In genomic region chr4:112325522-112325921, GRCh38 we compare ENCODE assay signal across 17 cellular contexts. TPM values are rescaled to one million over a fixed set of nuclear protein-coding genes. Genes with fewer than 3 reads are reported as not detected.
DNase-seq lines count a peak whose midpoint lies in the region; ATAC-seq and TF ChIP-seq lines count a peak whose summit lies in the region.
"Had no signal": no experiment of that assay in that cellular context is flagged by ENCODE, and none has a peak within 500 bp of the region (broad histone marks: within the 10 kb centered on the region; RNA-seq: fewer than 3 reads in every experiment).

No MANE protein-coding gene starts in this region.

- no peaks in the 10 kb centered on the region for H3K36me3 ChIP-seq in SK-N-SH (replicated peaks in 1 of 2; ENCODE audit: control insufficient read depth in 1 of 2, insufficient read depth in 2 of 2, low read length in 1 of 2)
- peaks cover 0 to 6% (median 0%) of the 10 kb centered on the region in 4 donors for H3K36me3 ChIP-seq in right lobe of liver
- H3K36me3 ChIP-seq: BE2C, HAP-1 had no signal

- H3K4me1 ChIP-seq in SK-N-SH (ENCODE audit: control insufficient read depth in 1 of 2, insufficient read depth in 2 of 2, low read depth in 1 of 2, low read length in 1 of 2) (peaks cover 0 to 15% of the 10 kb centered on the region in 2 experiments; a peak in 2 of 4 replicates), right lobe of liver (peaks cover 0 to 5% (median 0%) of the 10 kb centered on the region in 4 donors)

- H3K9ac ChIP-seq in SK-N-SH, result no peak overlapping the region
- H3K9ac ChIP-seq: GM23248 had no signal

- H3K36me3 Mint-ChIP-seq in glutamatergic neuron (ENCODE audit: unreplicated experiment), result no peaks in the 10 kb centered on the region
- peaks cover 6% of the 10 kb centered on the region for H3K36me3 Mint-ChIP-seq in chondrocyte (ENCODE audit: low read depth)
- no peaks in the 10 kb centered on the region for H3K36me3 Mint-ChIP-seq in effector memory CD8-positive, alpha-beta T cell (ENCODE audit: insufficient read depth)

- H3K27me3 ChIP-seq in SK-N-SH (ENCODE audit: insufficient read depth), result no peaks in the 10 kb centered on the region
- no peaks in the 10 kb centered on the region for H3K27me3 ChIP-seq in right lobe of liver

- H3K9me3 Mint-ChIP-seq in glutamatergic neuron (ENCODE audit: unreplicated experiment) (peaks cover 6% of the 10 kb centered on the region), chondrocyte (ENCODE audit: low read depth) (no peaks in the 10 kb centered on the region)
- no peaks in the 10 kb centered on the region for H3K9me3 Mint-ChIP-seq in effector memory CD8-positive, alpha-beta T cell
- H3K9me3 Mint-ChIP-seq: CD8-positive, alpha-beta memory T cell had no signal

- intact Hi-C loops in right lobe of liver (cut with DNase I), result loop anchor here in 1 of 2 donors (10.0 kb wide), 1 partner anchor 199 kb away; no protein-coding TSS in a partner anchor

- TF ChIP-seq CTCF in SK-N-SH (IDR thresholded peaks at IDR 0.05) (no peak), glutamatergic neuron (IDR thresholded peaks at IDR 0.05; ENCODE audit: partially characterized antibody, unreplicated experiment) (no peak), right lobe of liver (IDR thresholded peaks at IDR 0.05) (no peak), chondrocyte (IDR thresholded peaks at IDR 0.05) (no peak), GM10266 (IDR thresholded peaks at IDR 0.05; ENCODE audit: control insufficient read depth, insufficient read depth, low read depth, missing control alignments) (no peak)

- no peaks in the 10 kb centered on the region for H3F3A ChIP-seq in SK-N-SH (replicated peaks; ENCODE audit: insufficient read depth)

- TF ChIP-seq RAD21 in SK-N-SH (IDR thresholded peaks at IDR 0.05; ENCODE audit: low read length), result no peak

- H3K27ac ChIP-seq in SK-N-SH (ENCODE audit: low read depth in 2 of 2, low read length in 1 of 2) (peak overlapping the region in 1 of 2 experiments; percentile 58; a peak in 2 of 4 replicates), right lobe of liver (no peak overlapping the region)
- H3K27ac ChIP-seq: GM23248 had no signal

- POLR2A ChIA-PET in SK-N-SH (lab: Yijun Ruan, JAX), result no interaction called here

- no peaks in the 10 kb centered on the region for H3K79me2 ChIP-seq in SK-N-SH (ENCODE audit: insufficient read depth)

- no peak overlapping the region for H3K4me3 ChIP-seq in SK-N-SH (ENCODE audit: low read depth in 2 of 2, low read length in 1 of 2)
- no peak overlapping the region for H3K4me3 ChIP-seq in right lobe of liver
- H3K4me3 ChIP-seq: GM23248, HAP-1 had no signal

- CTCF ChIA-PET in SK-N-SH (lab: Yijun Ruan, JAX), result interaction anchor here (1.1 to 2.2 kb wide), 3 partner anchors 226 to 312 kb away, joined by 3 to 15 read pairs (median 8); partner anchors contain the start of gene LARP7

- no peaks in the 10 kb centered on the region for H4K20me1 ChIP-seq in SK-N-SH (ENCODE audit: insufficient read depth)

- DNase-seq in DMS 273 treated with DMSO at 0.1 percent for 48 hours (lab: John Stamatoyannopoulos, UW) (peak; percentile 60), NCI-H1694 (lab: John Stamatoyannopoulos, UW) (peak; percentile 41), SK-N-SH (peak; percentile 58), glutamatergic neuron (no peak), right lobe of liver (no peak), chondrocyte (ENCODE audit: low spot score) (no peak), GM10266 (ENCODE audit: extremely low spot score) (no peak)
- no peak for DNase-seq in effector memory CD8-positive, alpha-beta T cell
- DNase-seq: ACHN; BE2C; C1 segment of cervical spinal cord; CD4-positive, CD25-positive, alpha-beta regulatory T cell; CD8-positive, alpha-beta memory T cell; COR-L47; DMS79 treated with DMSO at 0.1 percent for 48 hours; GM23248 had no signal

- WGBS in SK-N-SH (ENCODE audit: low lambda C conversion rate), result 65% methylated on average over 6 of the region's 6 CpGs
- 85% methylated on average over 6 of the region's 6 CpGs for WGBS in right lobe of liver (ENCODE audit: insufficient coverage, low coverage, low lambda C conversion rate, missing lambda C conversion rate)

- H3K4me1 Mint-ChIP-seq in glutamatergic neuron (ENCODE audit: low read depth, unreplicated experiment) (peaks cover 52% of the 10 kb centered on the region), chondrocyte (ENCODE audit: low read depth) (peaks cover 3% of the 10 kb centered on the region)
- peaks cover 0 to 2% of the 10 kb centered on the region in 2 donors for H3K4me1 Mint-ChIP-seq in effector memory CD8-positive, alpha-beta T cell (ENCODE audit: low read depth in 2 of 2)

- H3K4me3 Mint-ChIP-seq in glutamatergic neuron (ENCODE audit: unreplicated experiment), result peak overlapping the region; percentile 51
- H3K4me3 Mint-ChIP-seq in chondrocyte (ENCODE audit: unreplicated experiment), result no peak overlapping the region
- H3K4me3 Mint-ChIP-seq in effector memory CD8-positive, alpha-beta T cell, result no peak overlapping the region
- H3K4me3 Mint-ChIP-seq: CD4-positive, CD25-positive, alpha-beta regulatory T cell; CD8-positive, alpha-beta memory T cell had no signal

- TF ChIP-seq POLR2A in right lobe of liver (IDR thresholded peaks at IDR 0.05), result no peak

- no peak overlapping the region for H2AFZ ChIP-seq in SK-N-SH (ENCODE audit: low read depth)
- H2AFZ ChIP-seq: GM23248 had no signal

- ATAC-seq in right lobe of liver, result no peak
- no peak for ATAC-seq in effector memory CD8-positive, alpha-beta T cell (replicated peaks)

- no peaks in the 10 kb centered on the region for H3K9me2 ChIP-seq in SK-N-SH

- H3K27ac Mint-ChIP-seq in glutamatergic neuron (ENCODE audit: unreplicated experiment), result peak overlapping the region; percentile 4
- H3K27ac Mint-ChIP-seq in chondrocyte (ENCODE audit: unreplicated experiment), result no peak overlapping the region
- no peak overlapping the region for H3K27ac Mint-ChIP-seq in effector memory CD8-positive, alpha-beta T cell
- H3K27ac Mint-ChIP-seq: CD8-positive, alpha-beta memory T cell had no signal

- no peak overlapping the region for H3K4me2 ChIP-seq in SK-N-SH

- H3K27me3 Mint-ChIP-seq in glutamatergic neuron (ENCODE audit: unreplicated experiment) (no peaks in the 10 kb centered on the region), chondrocyte (ENCODE audit: low read depth) (peaks cover 5% of the 10 kb centered on the region)
- H3K27me3 Mint-ChIP-seq in effector memory CD8-positive, alpha-beta T cell, result no peaks in the 10 kb centered on the region

- no peaks in the 10 kb centered on the region for H3K9me3 ChIP-seq in SK-N-SH
- H3K9me3 ChIP-seq in right lobe of liver, result no peaks in the 10 kb centered on the region
- H3K9me3 ChIP-seq: BE2C, HAP-1 had no signal

- TF ChIP-seq EP300 in SK-N-SH (IDR thresholded peaks at IDR 0.05; ENCODE audit: borderline replicate concordance in 1 of 2, low read depth in 1 of 2, low read length in 1 of 2), result peak in 1 of 2 experiments; percentile 71; a peak in 1 of 4 replicates

TF ChIP-seq in SK-N-SH, 30 proteins besides CTCF, POLR2A, EP300 and RAD21:
- TF ChIP-seq FOXM1 (IDR thresholded peaks at IDR 0.05; ENCODE audit: low read depth), result no peak
- TF ChIP-seq SIN3A (IDR thresholded peaks at IDR 0.05; ENCODE audit: borderline replicate concordance, low read depth, low read length), result no peak
- TF ChIP-seq GATA2 (CRISPR knock-in tag; IDR thresholded peaks at IDR 0.05), result peak; percentile 90
- TF ChIP-seq RCOR1 (IDR thresholded peaks at IDR 0.05; ENCODE audit: low read length), result peak; percentile 72
TF ChIP-seq in SK-N-SH: peak in this region for 2.

RNA-seq across cellular contexts. Expression of gene ALPK1, which starts 28.4 kb away (rescaled TPM):
- polyA plus RNA-seq in SK-N-SH (2012; rRNA removed), result 2.8 and 4.5 TPM in 2 replicates
- 2.6 and 2.7 TPM in 2 replicates for polyA plus RNA-seq in SK-N-SH (2012; cell fraction: cytosol; rRNA removed)
- polyA plus RNA-seq in SK-N-SH (2012; cell fraction: nucleus; rRNA removed), result 10.2 and 12.8 TPM in 2 replicates
- total RNA-seq in glutamatergic neuron (ENCODE audit: unreplicated experiment) (0.86 TPM), right lobe of liver (10 to 100 TPM in 3 of 6 experiments, 1 to 10 TPM in 3; 5.6 to 20.6 (median 9.9) TPM), chondrocyte (6.2 to 11.3 TPM (median 6.5 TPM) in 3 replicates)

RNA-seq across cellular contexts. Expression of gene TIFA, which starts 39.8 kb away (rescaled TPM):
- polyA plus RNA-seq in SK-N-SH (2012; rRNA removed), result 1.8 and 2.3 TPM in 2 replicates
- 3.2 and 3.4 TPM in 2 replicates for polyA plus RNA-seq in SK-N-SH (2012; cell fraction: cytosol; rRNA removed)
- 0.36 and 1.2 TPM in 2 replicates for polyA plus RNA-seq in SK-N-SH (2012; cell fraction: nucleus; rRNA removed)
- total RNA-seq in glutamatergic neuron (ENCODE audit: unreplicated experiment), result 3.0 TPM
- 10 to 100 TPM in 1 of 6 experiments, 1 to 10 TPM in 5; 4.7 to 13.4 (median 5.5) TPM for total RNA-seq in right lobe of liver
- total RNA-seq in chondrocyte, result 3.2 to 3.9 TPM (median 3.8 TPM) in 3 replicates

Comparison
In these comparisons a context has a peak if more than half of its experiments do, and no peak if none do; other contexts are left out.
1. DNase-seq: peak in DMS 273 treated with DMSO at 0.1 percent for 48 hours (single experiment), NCI-H1694 (single experiment) and SK-N-SH (single experiment); none in glutamatergic neuron (single experiment), right lobe of liver (0 of 3), chondrocyte (single experiment), GM10266 (single experiment) and effector memory CD8-positive, alpha-beta T cell (0 of 3).